ENCODE assay signal across 1 cellular context in the genomic region with DNA sequence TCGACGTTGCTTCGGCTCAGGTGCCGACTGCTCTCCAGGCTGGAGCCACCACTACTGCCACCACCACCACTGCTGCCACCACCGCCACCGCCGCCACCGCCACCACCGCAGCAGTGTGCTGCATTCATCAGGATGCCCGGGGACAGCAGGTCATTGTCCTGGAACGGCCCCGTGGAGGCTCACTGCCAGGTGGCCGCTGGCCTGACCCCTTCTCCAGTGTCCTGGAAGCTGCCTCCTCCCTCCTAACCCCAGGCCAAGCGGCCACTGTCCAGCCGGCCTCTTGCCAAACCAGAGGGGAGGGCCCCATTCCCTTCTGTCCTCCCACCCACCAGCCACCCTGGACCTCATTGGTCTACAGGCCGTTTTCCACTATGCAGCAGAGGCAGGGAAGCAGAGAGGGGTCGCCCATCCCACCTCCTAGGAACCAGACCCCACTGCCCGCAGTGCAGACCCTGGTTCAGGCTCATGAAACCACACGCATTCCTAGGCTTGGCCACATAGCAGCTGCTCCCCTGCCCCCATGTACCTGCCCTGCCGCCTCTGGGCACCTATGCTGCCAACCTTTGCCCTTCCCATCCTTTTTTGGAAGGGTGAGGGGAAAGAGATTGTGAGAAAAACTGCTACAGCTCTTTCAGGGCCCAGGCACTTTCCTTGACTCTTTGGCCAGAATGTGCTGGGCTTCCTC.
A peak's percentile ranks its signal among the peaks of the same experiment; 100 is the strongest.
TF ChIP-seq lines count a peak whose summit lies in the region.

No MANE protein-coding gene starts in this region.

TF ChIP-seq in HepG2, 621 proteins besides CTCF, POLR2A, EP300 and RAD21:
- TF ChIP-seq TAF1 (CRISPR knock-in tag; IDR thresholded peaks at IDR 0.05), result no peak
- peak; percentile 65; the same call in 1 of the 2 replicates for TF ChIP-seq ZBTB33 (CRISPR knock-in tag; IDR thresholded peaks at IDR 0.05)
TF ChIP-seq in HepG2: peak in this region for 1.
